ENCODE assay signal across 8 cellular contexts in genomic region chr1:39788758-39789570, GRCh38. TPM values are rescaled to one million over a fixed set of nuclear protein-coding genes. Genes with fewer than 3 reads are reported as not detected.
DNase-seq lines count a peak whose midpoint lies in the region; ATAC-seq, FAIRE-seq and TF ChIP-seq lines count a peak whose summit lies in the region.

Gene BMP8B, minus strand, starts transcription at chr1:39788865. Its CDS starts 380 bp downstream, at chr1:39788485.

- H3K36me3 ChIP-seq in HUES48 (ENCODE audit: control insufficient read depth, insufficient read depth, low read length) = no peaks in the 10 kb centered on the region

- H3K9me3 ChIP-seq in HUES48 (ENCODE audit: control insufficient read depth, insufficient read depth, low read length) = no peaks in the 10 kb centered on the region

- peak within 1 kb of the TSS; percentile 40 for H3K4me3 ChIP-seq in AG04449 (ENCODE audit: low read depth, low read length)
- H3K4me3 ChIP-seq in HUES48 (ENCODE audit: low read depth, low read length) = peak within 1 kb of the TSS; percentile 56

- CTCF ChIA-PET in AG04449 (lab: Yijun Ruan, JAX) = interaction anchor here (1.7 kb wide), 1 partner anchor 10 kb away, joined by 7 read pairs; no protein-coding TSS in a partner anchor

- peaks cover 73% of the 10 kb centered on the region for H3K27me3 ChIP-seq in HUES48 (ENCODE audit: control insufficient read depth, insufficient read depth, low read length)

- intact Hi-C loops in left cardiac atrium (cut with DNase I) (no loop called here), posterior vena cava (cut with DNase I) (no loop called here)

- H3K27ac ChIP-seq in HUES48 (ENCODE audit: low read depth, low read length) = no peak within 1 kb of the TSS

- H3K9ac ChIP-seq in HUES48 (ENCODE audit: low read depth, low read length) = no peak within 1 kb of the TSS

- TF ChIP-seq CTCF in AG04449 (IDR thresholded peaks at IDR 0.05; ENCODE audit: insufficient read depth, low read length, missing control alignments) = no peak

- DNase-seq in AG04449 (ENCODE audit: low read depth, low spot score) = no peak
- DNase-seq in RCC 7860 (ENCODE audit: low spot score) = peak; percentile 25
- peak; percentile 18 for DNase-seq in activated gamma-delta T cell treated with anti-CD3 and anti-CD28 coated beads, Interleukin-2, amount 50 U/mL, for 16 hours (ENCODE audit: low read depth)
- peak; percentile 53 for DNase-seq in left cardiac atrium
- peak; percentile 90 for DNase-seq in posterior vena cava (ENCODE audit: low spot score)

- FAIRE-seq in RCC 7860 (lab: Jason Lieb, UNC) = no peak

- no peaks in the 10 kb centered on the region for H3K4me1 ChIP-seq in HUES48 (ENCODE audit: control insufficient read depth, insufficient read depth, low read length)

- ATAC-seq in GM18867 (IDR thresholded peaks at IDR 0.05; ENCODE audit: unreplicated experiment) = peak; percentile 66
- peak; percentile 84 to 86 for ATAC-seq in left cardiac atrium
- no peak for ATAC-seq in HG03571 (IDR thresholded peaks at IDR 0.05; ENCODE audit: unreplicated experiment)

- POLR2A ChIA-PET in AG04449 (lab: Yijun Ruan, JAX) = no interaction called here

RNA-seq across cellular contexts. Expression of gene BMP8B, which starts in this region (rescaled TPM):
- total RNA-seq in left cardiac atrium (under 1 TPM; 0.44 to 0.59 TPM), posterior vena cava (under 1 TPM; 0.24 to 0.69 TPM)

Comparison
In these comparisons a context has a peak if more than half of its experiments do, and no peak if none do; other contexts are left out.
1. Peak in DNase-seq and ATAC-seq in left cardiac atrium; RNA of the gene not detected or under 1 TPM.
2. Peak in DNase-seq in posterior vena cava; RNA of the gene not detected or under 1 TPM.